Comparison of ENCODE assay signal across 1 cellular context in genomic region chr3:39260957-39261356, GRCh38.
TF ChIP-seq lines count a peak whose summit lies in the region.

No MANE protein-coding gene starts in this region.

TF ChIP-seq in HepG2, 621 proteins besides CTCF, POLR2A, EP300 and RAD21 (continued from another document):
- TF ChIP-seq ZNF503 (CRISPR knock-in tag; IDR thresholded peaks at IDR 0.05), result no peak
- no peak for TF ChIP-seq HNF4G (IDR thresholded peaks at IDR 0.05; ENCODE audit: borderline replicate concordance, low read depth, low read length)
- TF ChIP-seq HNF4G (CRISPR knock-in tag; IDR thresholded peaks at IDR 0.05; ENCODE audit: borderline replicate concordance, low read depth), result no peak
- TF ChIP-seq NFRKB (IDR thresholded peaks at IDR 0.05), result no peak
- no peak for TF ChIP-seq SCMH1 (CRISPR knock-in tag; IDR thresholded peaks at IDR 0.05; ENCODE audit: borderline replicate concordance)
- no peak for TF ChIP-seq MTERF4 (CRISPR knock-in tag; IDR thresholded peaks at IDR 0.05)
- TF ChIP-seq ZNF484 (CRISPR knock-in tag; IDR thresholded peaks at IDR 0.05; ENCODE audit: borderline replicate concordance, low read depth), result no peak
- no peak for TF ChIP-seq ZNF644 (CRISPR knock-in tag; IDR thresholded peaks at IDR 0.05; ENCODE audit: low read depth)
- peak; percentile 36; the same call in 1 of the 2 replicates for TF ChIP-seq SMC3 (IDR thresholded peaks at IDR 0.05; ENCODE audit: low read length)
